ENCODE assay signal across 14 cellular contexts in genomic region chr1:234921266-234922062, GRCh38.
A peak's percentile ranks its signal among the peaks of the same experiment; 100 is the strongest.
DNase-seq lines count a peak whose midpoint lies in the region; ATAC-seq and TF ChIP-seq lines count a peak whose summit lies in the region.
"Had no signal": no experiment of that assay in that cellular context is flagged by ENCODE, and none has a peak within 500 bp of the region (broad histone marks: within the 10 kb centered on the region; RNA-seq: fewer than 3 reads in every experiment).

No MANE protein-coding gene starts in this region.

- H3K9me3 ChIP-seq in Peyer's patch: no peaks in the 10 kb centered on the region
- H3K9me3 ChIP-seq in lower lobe of right lung: no peaks in the 10 kb centered on the region
- no peaks in the 10 kb centered on the region for H3K9me3 ChIP-seq in stomach smooth muscle (ENCODE audit: control insufficient read depth in 2 of 2, low read length in 2 of 2)
- no peaks in the 10 kb centered on the region for H3K9me3 ChIP-seq in left lung
- H3K9me3 ChIP-seq: mucosa of descending colon had no signal

- no peak overlapping the region for H3K9ac ChIP-seq in stomach smooth muscle (ENCODE audit: low read length in 2 of 2)

- peak in 1 of 2 donors; percentile 8 for ATAC-seq in lower lobe of right lung
- no peak for ATAC-seq in GM19328 (IDR thresholded peaks at IDR 0.05; ENCODE audit: unreplicated experiment)
- ATAC-seq in left lung: no peak
- ATAC-seq: mucosa of descending colon had no signal

- H3K27ac ChIP-seq in Peyer's patch (peak overlapping the region in 3 of 4 donors; percentile 8 to 83 (median 26)), lower lobe of right lung (peak overlapping the region; percentile 89), stomach smooth muscle (ENCODE audit: low read length) (peak overlapping the region; percentile 13), left lung (peak overlapping the region in 1 of 2 donors; percentile 25)
- H3K27ac ChIP-seq: VCaP had no signal

- H3K4me1 Mint-ChIP-seq in progenitor cell of endocrine pancreas (ENCODE audit: low read depth): peaks cover 24% of the 10 kb centered on the region

- intact Hi-C loops in lower lobe of right lung (cut with DNase I): no loop called here
- intact Hi-C loops in left lung (cut with DNase I): loop anchor here in 1 of 2 donors (5.0 kb wide), 1 partner anchor 41 kb away; no protein-coding TSS in a partner anchor

- no peak for TF ChIP-seq CTCF in Peyer's patch (IDR thresholded peaks at IDR 0.05)
- no peak for TF ChIP-seq CTCF in epithelial cell of proximal tubule (conservative IDR thresholded peaks at IDR 0.05; ENCODE audit: low read depth, low read length)
- no peak for TF ChIP-seq CTCF in lower lobe of right lung (IDR thresholded peaks at IDR 0.05)
- no peak for TF ChIP-seq CTCF in left lung (IDR thresholded peaks at IDR 0.05)
- no peak for TF ChIP-seq CTCF in progenitor cell of endocrine pancreas (IDR thresholded peaks at IDR 0.05; ENCODE audit: unreplicated experiment)

- no peak overlapping the region for H3K4me3 ChIP-seq in Peyer's patch
- H3K4me3 ChIP-seq in epithelial cell of proximal tubule (ENCODE audit: low read depth, low read length): no peak overlapping the region
- no peak overlapping the region for H3K4me3 ChIP-seq in lower lobe of right lung
- H3K4me3 ChIP-seq in stomach smooth muscle (ENCODE audit: low read length in 2 of 2): no peak overlapping the region
- H3K4me3 ChIP-seq in left lung: no peak overlapping the region
- H3K4me3 ChIP-seq: mucosa of descending colon had no signal

- H3K36me3 Mint-ChIP-seq in progenitor cell of endocrine pancreas (ENCODE audit: insufficient read depth): no peaks in the 10 kb centered on the region
- H3K36me3 Mint-ChIP-seq: CD8-positive, alpha-beta memory T cell had no signal

- H3K27me3 ChIP-seq in Peyer's patch: no peaks in the 10 kb centered on the region
- H3K27me3 ChIP-seq in lower lobe of right lung (ENCODE audit: low read depth): no peaks in the 10 kb centered on the region
- H3K27me3 ChIP-seq in stomach smooth muscle (ENCODE audit: control insufficient read depth in 1 of 2, insufficient read depth in 2 of 2, low read length in 2 of 2): no peaks in the 10 kb centered on the region
- no peaks in the 10 kb centered on the region for H3K27me3 ChIP-seq in left lung

- DNase-seq in Peyer's patch (peak in 2 of 3 donors; percentile 45 to 49), epithelial cell of proximal tubule (ENCODE audit: low read depth) (peak; percentile 95), lower lobe of right lung (peak; percentile 63), NOMO-1 treated with DMSO at 0.1 percent for 48 hours (lab: John Stamatoyannopoulos, UW; ENCODE audit: unreplicated experiment) (no peak), left lung (no peak), progenitor cell of endocrine pancreas (ENCODE audit: low spot score, unreplicated experiment) (no peak)
- DNase-seq: activated T-cell treated with anti-CD3 and anti-CD28 coated beads for 4 hours; CD8-positive, alpha-beta memory T cell; mucosa of descending colon; NCI-H1417; SHP77 treated with DMSO at 0.1 percent for 48 hours had no signal

- no peaks in the 10 kb centered on the region for H3K27me3 Mint-ChIP-seq in progenitor cell of endocrine pancreas
- H3K27me3 Mint-ChIP-seq: CD8-positive, alpha-beta memory T cell had no signal

- peaks cover 6% of the 10 kb centered on the region for H3K9me3 Mint-ChIP-seq in progenitor cell of endocrine pancreas (ENCODE audit: low read depth)
- H3K9me3 Mint-ChIP-seq: CD8-positive, alpha-beta memory T cell had no signal

- H3K27ac Mint-ChIP-seq in progenitor cell of endocrine pancreas: no peak overlapping the region

- no peak for TF ChIP-seq POLR2A in Peyer's patch (IDR thresholded peaks at IDR 0.05)

- no peak overlapping the region for H3K4me3 Mint-ChIP-seq in progenitor cell of endocrine pancreas (ENCODE audit: low read depth)
- H3K4me3 Mint-ChIP-seq: CD8-positive, alpha-beta memory T cell had no signal

- H3K4me1 ChIP-seq in Peyer's patch (peaks cover 0 to 27% (median 3%) of the 10 kb centered on the region in 4 donors), lower lobe of right lung (peaks cover 70% of the 10 kb centered on the region), stomach smooth muscle (ENCODE audit: control insufficient read depth, insufficient read depth, low read length) (peaks cover 50% of the 10 kb centered on the region), left lung (peaks cover 23 to 61% of the 10 kb centered on the region in 2 donors)

- H3K36me3 ChIP-seq in Peyer's patch (no peaks in the 10 kb centered on the region), lower lobe of right lung (no peaks in the 10 kb centered on the region), stomach smooth muscle (ENCODE audit: control insufficient read depth in 2 of 2, insufficient read depth in 2 of 2, low read length in 2 of 2) (no peaks in the 10 kb centered on the region), left lung (no peaks in the 10 kb centered on the region)

Comparison
In these comparisons a context has a peak if more than half of its experiments do, and no peak if none do; other contexts are left out.
1. DNase-seq: peak in Peyer's patch (2 of 3), epithelial cell of proximal tubule (single experiment) and lower lobe of right lung (single experiment); none in NOMO-1 treated with DMSO at 0.1 percent for 48 hours (single experiment), left lung (0 of 2) and progenitor cell of endocrine pancreas (single experiment).